ENCODE assay signal across 27 cellular contexts in genomic region chr7:5333121-5334050, GRCh38. TPM values are rescaled to one million over a fixed set of nuclear protein-coding genes. Genes with fewer than 3 reads are reported as not detected.
DNase-seq lines count a peak whose midpoint lies in the region; TF ChIP-seq lines count a peak whose summit lies in the region.
"Had no signal": no experiment of that assay in that cellular context is flagged by ENCODE, and none has a peak within 500 bp of the region (broad histone marks: within the 10 kb centered on the region; RNA-seq: fewer than 3 reads in every experiment).

No MANE protein-coding gene starts in this region.

- no TSS peak for BruUV-seq in PC-9 (replicated peaks; lab: Mats Ljungman, UMichigan)

- CTCF ChIA-PET in PC-9 (lab: Charles Lee): no interaction called here

- TF ChIP-seq CTCF in GM06990 (IDR thresholded peaks at IDR 0.05; ENCODE audit: insufficient read depth, low read length, poor library complexity, severe bottlenecking) (no peak), colonic mucosa (IDR thresholded peaks at IDR 0.05) (no peak), neural crest cell (conservative IDR thresholded peaks at IDR 0.05) (no peak), PC-9 (conservative IDR thresholded peaks at IDR 0.05) (no peak)

- H3F3A ChIP-seq in PC-9 (ENCODE audit: insufficient read depth, low read depth): peaks cover 10% of the 10 kb centered on the region

- intact Hi-C loops in colonic mucosa (cut with DNase I) (no loop called here), PC-9 (cut with micrococcal nuclease; ENCODE audit: unreplicated experiment) (no loop called here)

- peaks cover 4% of the 10 kb centered on the region for H3K4me1 ChIP-seq in colonic mucosa
- no peaks in the 10 kb centered on the region for H3K4me1 ChIP-seq in PC-9 (replicated peaks; ENCODE audit: insufficient read depth)
- H3K4me1 ChIP-seq: ascending aorta, gastrocnemius medialis, pancreas, SJSA1 had no signal

- no peaks in the 10 kb centered on the region for H3K9me2 ChIP-seq in PC-9 (ENCODE audit: insufficient read depth)

- H3K4me3 Mint-ChIP-seq in neural crest cell: no peak overlapping the region
- H3K4me3 Mint-ChIP-seq: activated CD4-positive, alpha-beta memory T cell treated with anti-CD3 and anti-CD28 coated beads, Interleukin-2, amount 10 ng/mL, durations not matched to agents 7 days and 5 days; activated naive CD8-positive, alpha-beta T cell treated with anti-CD3 and anti-CD28 coated beads, Interleukin-2, amount 10 ng/mL, durations not matched to agents 7 days and 5 days; natural killer cell; T-helper 1 cell treated with Interleukin-12 subunit alpha and Interleukin-12 subunit beta and Interleukin-4 antibody, amounts not matched to agents 30 μg/mL and 1 μg/mL, for 36 hours had no signal

- no peaks in the 10 kb centered on the region for H3K9me3 ChIP-seq in colonic mucosa
- H3K9me3 ChIP-seq in PC-9 (ENCODE audit: insufficient read depth, low read depth): no peaks in the 10 kb centered on the region
- H3K9me3 ChIP-seq: gastrocnemius medialis, pancreas, SJSA1 had no signal

- H3K9me3 Mint-ChIP-seq in neural crest cell: no peaks in the 10 kb centered on the region
- H3K9me3 Mint-ChIP-seq: natural killer cell had no signal

- no peaks in the 10 kb centered on the region for H3K4me1 Mint-ChIP-seq in neural crest cell

- no peak overlapping the region for H3K4me2 ChIP-seq in PC-9
- H3K4me2 ChIP-seq: hepatocyte had no signal

- peak; percentile 43 for DNase-seq in GM06990 (ENCODE audit: extremely low read depth, insufficient read length)
- DNase-seq in H7: peak; percentile 68
- peak; percentile 72 for DNase-seq in colonic mucosa
- DNase-seq in neural crest cell (ENCODE audit: low read depth, low spot score): no peak
- DNase-seq in SHP77 (lab: John Stamatoyannopoulos, UW): no peak
- no peak for DNase-seq in MV-4-11 (lab: John Stamatoyannopoulos, UW)
- DNase-seq in UCSD-AML1 (lab: John Stamatoyannopoulos, UW; ENCODE audit: unreplicated experiment): no peak
- no peak for DNase-seq in PC-9
- DNase-seq: activated CD4-positive, alpha-beta memory T cell treated with anti-CD3 and anti-CD28 coated beads, Interleukin-2, amount 10 ng/mL, durations not matched to agents 7 days and 5 days; activated CD4-positive, CD25-positive, alpha-beta regulatory T cell treated with anti-CD3 and anti-CD28 coated beads, Interleukin-2, amount 50 U/mL, for 72 hours; activated CD8-positive, alpha-beta memory T cell treated with anti-CD3 and anti-CD28 coated beads, Interleukin-2, amount 50 U/mL, for 48 hours; activated naive CD8-positive, alpha-beta T cell treated with anti-CD3 and anti-CD28 coated beads, Interleukin-2, amount 10 ng/mL, durations not matched to agents 7 days and 5 days; dermis blood vessel endothelial cell; gastrocnemius medialis; midbrain; natural killer cell; NCI-H510A treated with DMSO at 0.1 percent for 48 hours; Peyer's patch; spleen had no signal

- H3K36me3 ChIP-seq in GM06990 (ENCODE audit: control insufficient read depth, insufficient read depth, low read length) (peaks cover 8% of the 10 kb centered on the region), H7 (replicated peaks; ENCODE audit: control insufficient read depth, insufficient read depth, low read length) (no peaks in the 10 kb centered on the region), colonic mucosa (peaks cover 13% of the 10 kb centered on the region), PC-9 (ENCODE audit: low read depth) (peaks cover 20% of the 10 kb centered on the region)

- peaks cover 36% of the 10 kb centered on the region for H3K36me3 Mint-ChIP-seq in neural crest cell (ENCODE audit: low read depth)

- H3K4me3 ChIP-seq in GM06990 (replicated peaks; ENCODE audit: low read depth, low read length): no peak overlapping the region
- no peak overlapping the region for H3K4me3 ChIP-seq in H7 (ENCODE audit: insufficient read depth, low read depth, low read length)
- H3K4me3 ChIP-seq in colonic mucosa: no peak overlapping the region
- no peak overlapping the region for H3K4me3 ChIP-seq in PC-9
- H3K4me3 ChIP-seq: ascending aorta, BLaER1, cardiac muscle cell, gastrocnemius medialis, hepatocyte, pancreas, Peyer's patch, SJSA1, spleen had no signal

- no peaks in the 10 kb centered on the region for H3K27me3 Mint-ChIP-seq in neural crest cell (ENCODE audit: low read depth)

- H3K27ac ChIP-seq in colonic mucosa (peak overlapping the region; percentile 44), PC-9 (no peak overlapping the region)
- H3K27ac ChIP-seq: ascending aorta, BLaER1, cardiac muscle cell, gastrocnemius medialis, hepatocyte, pancreas, Peyer's patch, SJSA1, spleen had no signal

- no peaks in the 10 kb centered on the region for H3K27me3 ChIP-seq in GM06990 (replicated peaks; ENCODE audit: control insufficient read depth, insufficient read depth, low read length)
- H3K27me3 ChIP-seq in H7 (ENCODE audit: control insufficient read depth, insufficient read depth, low read length): no peaks in the 10 kb centered on the region
- no peaks in the 10 kb centered on the region for H3K27me3 ChIP-seq in colonic mucosa
- H3K27me3 ChIP-seq in PC-9 (ENCODE audit: insufficient read depth, low read depth): no peaks in the 10 kb centered on the region
- H3K27me3 ChIP-seq: ascending aorta, BLaER1, cardiac muscle cell, gastrocnemius medialis, hepatocyte, pancreas, Peyer's patch, SJSA1, spleen had no signal

- H4K20me1 ChIP-seq in PC-9 (ENCODE audit: insufficient read depth): peaks cover 62% of the 10 kb centered on the region

- POLR2A ChIA-PET in PC-9 (lab: Charles Lee; ENCODE audit: unreplicated experiment): no interaction called here

- peak overlapping the region; percentile 84 for H3K27ac Mint-ChIP-seq in neural crest cell (ENCODE audit: unreplicated experiment)
- H3K27ac Mint-ChIP-seq: activated CD4-positive, alpha-beta memory T cell treated with anti-CD3 and anti-CD28 coated beads, Interleukin-2, amount 10 ng/mL, durations not matched to agents 7 days and 5 days; activated naive CD8-positive, alpha-beta T cell treated with anti-CD3 and anti-CD28 coated beads, Interleukin-2, amount 10 ng/mL, durations not matched to agents 7 days and 5 days; activated T-helper 2 cell treated with anti-CD3 and anti-CD28 coated beads, Interferon-gamma antibody, Interleukin-2, Interleukin-4, amounts not matched to agents 10 μg/mL and 5 μg/mL and 100 μg/mL, durations not matched to agents 14 hours and 24 hours and 36 hours; natural killer cell; T-helper 1 cell treated with Interleukin-12 subunit alpha and Interleukin-12 subunit beta and Interleukin-4 antibody, amounts not matched to agents 30 μg/mL and 1 μg/mL, for 36 hours had no signal

- H2AFZ ChIP-seq in PC-9: no peak overlapping the region
- H2AFZ ChIP-seq: hepatocyte had no signal

- peak overlapping the region; percentile 18 to 19 for H3K9ac ChIP-seq in colonic mucosa (ENCODE audit: low read depth in 2 of 2, low read length in 2 of 2)
- H3K9ac ChIP-seq: BLaER1 had no signal

- peaks cover 10% of the 10 kb centered on the region; the same call in 1 of the 2 replicates for H3K79me2 ChIP-seq in PC-9 (ENCODE audit: low read depth)

RNA-seq across cellular contexts. Expression of gene SLC29A4, which starts 50.6 kb away (rescaled TPM):
- 15.7 and 16.5 TPM in 2 replicates for total RNA-seq in H7 (2014; rRNA removed; shearing (Covaris generic))
- total RNA-seq in colonic mucosa: 10 to 100 TPM in 1 of 2 donors, 1 to 10 TPM in 1; 4.6 to 20.7 TPM
- 32.5 and 40.0 TPM in 2 replicates for total RNA-seq in neural crest cell
- 7.9 and 10.3 TPM in 2 replicates for total RNA-seq in PC-9 (2021)

Comparison
In these comparisons a context has a peak if more than half of its experiments do, and no peak if none do; other contexts are left out.
1. DNase-seq: peak in GM06990 (single experiment), H7 (single experiment) and colonic mucosa (single experiment); none in neural crest cell (single experiment), SHP77 (0 of 2), MV-4-11 (single experiment), UCSD-AML1 (single experiment) and PC-9 (0 of 2).